ENCODE assay signal across 12 cellular contexts in genomic region chr6:13935190-13935880, GRCh38. TPM values are rescaled to one million over a fixed set of nuclear protein-coding genes. Genes with fewer than 3 reads are reported as not detected.
A peak's percentile ranks its signal among the peaks of the same experiment; 100 is the strongest.
DNase-seq lines count a peak whose midpoint lies in the region; ATAC-seq and TF ChIP-seq lines count a peak whose summit lies in the region.
"Had no signal": no experiment of that assay in that cellular context is flagged by ENCODE, and none has a peak within 500 bp of the region (broad histone marks: within the 10 kb centered on the region; RNA-seq: fewer than 3 reads in every experiment).

No MANE protein-coding gene starts in this region.

- POLR2A ChIA-PET in A673 (lab: Charles Lee; ENCODE audit: low non-redundant PET) = no interaction called here
- POLR2A ChIA-PET in naive thymus-derived CD8-positive, alpha-beta T cell (lab: Charles Lee) = interaction anchor here (1.2 kb wide), 1 partner anchor 9 kb away, joined by 3 read pairs; no protein-coding TSS in a partner anchor

- intact Hi-C loops in A673 (cut with micrococcal nuclease; ENCODE audit: unreplicated experiment) = no loop called here

- H3K27ac Mint-ChIP-seq in T-helper 17 cell = no peak overlapping the region
- H3K27ac Mint-ChIP-seq in stimulated activated effector memory CD8-positive, alpha-beta T cell treated with anti-CD3 and anti-CD28 coated beads, Interleukin-12 subunit alpha, Interleukin-12 subunit beta, amount 100 ng/mL, for 72 hours = no peak overlapping the region
- H3K27ac Mint-ChIP-seq in naive thymus-derived CD8-positive, alpha-beta T cell = no peak overlapping the region

- TF ChIP-seq CTCF in A673 (conservative IDR thresholded peaks at IDR 0.05; ENCODE audit: low read depth, low read length) = no peak

- H3K36me3 ChIP-seq in A673 (ENCODE audit: insufficient read depth, low read length, poor library complexity, severe bottlenecking) (no peaks in the 10 kb centered on the region), HAP-1 (replicated peaks) (no peaks in the 10 kb centered on the region)
- H3K36me3 ChIP-seq: BLaER1 treated with 17β-estradiol and CSF1 and Interleukin-3, amounts not matched to agents 10 nM and 100 nM had no signal

- H3K4me1 ChIP-seq in A673 (ENCODE audit: insufficient read depth, low read length, poor library complexity, severe bottlenecking) (peaks cover 7% of the 10 kb centered on the region), HAP-1 (peaks cover 15% of the 10 kb centered on the region)

- H3K27ac ChIP-seq in A673 (ENCODE audit: low read depth, low read length, poor library complexity, severe bottlenecking) = peak overlapping the region; percentile 5
- H3K27ac ChIP-seq: BLaER1 treated with 17β-estradiol and CSF1 and Interleukin-3, amounts not matched to agents 10 nM and 100 nM; GM23248 had no signal

- CTCF ChIA-PET in A673 (lab: Charles Lee) = no interaction called here

- no TSS peak for BruUV-seq in A673 (replicated peaks; lab: Mats Ljungman, UMichigan)

- H3K27me3 ChIP-seq in A673 (replicated peaks; ENCODE audit: insufficient read depth, low read depth, low read length, poor library complexity) = no peaks in the 10 kb centered on the region
- H3K27me3 ChIP-seq in HAP-1 (ENCODE audit: low read depth) = no peaks in the 10 kb centered on the region
- H3K27me3 ChIP-seq: BLaER1 treated with 17β-estradiol and CSF1 and Interleukin-3, amounts not matched to agents 10 nM and 100 nM had no signal

- H3K4me3 ChIP-seq in A673 (ENCODE audit: low read depth, low read length, poor library complexity, severe bottlenecking) = no peak overlapping the region
- no peak overlapping the region for H3K4me3 ChIP-seq in HAP-1
- H3K4me3 ChIP-seq: BLaER1 treated with 17β-estradiol and CSF1 and Interleukin-3, amounts not matched to agents 10 nM and 100 nM; GM12878; GM23248 had no signal

- ATAC-seq in T-helper 17 cell = peak; percentile 48
- ATAC-seq in stimulated activated effector memory CD8-positive, alpha-beta T cell treated with anti-CD3 and anti-CD28 coated beads, Interleukin-12 subunit alpha, Interleukin-12 subunit beta, amount 100 ng/mL, for 72 hours = peak; percentile 26
- no peak for ATAC-seq in naive thymus-derived CD8-positive, alpha-beta T cell
- ATAC-seq: GM12878 had no signal

- peaks cover 16% of the 10 kb centered on the region for H3K27me3 Mint-ChIP-seq in T-helper 17 cell
- H3K27me3 Mint-ChIP-seq in naive thymus-derived CD8-positive, alpha-beta T cell = peaks cover 13 to 20% (median 16%) of the 10 kb centered on the region in 5 donors

- DNase-seq in A673 (ENCODE audit: low spot score) (peak; percentile 62), EL (peak; percentile 37), T-helper 17 cell (no peak), HAP-1 (ENCODE audit: low spot score in 2 of 2) (no peak)
- DNase-seq in stimulated activated effector memory CD8-positive, alpha-beta T cell treated with anti-CD3 and anti-CD28 coated beads, Interleukin-12 subunit alpha, Interleukin-12 subunit beta, amount 100 ng/mL, for 72 hours (ENCODE audit: low spot score in 2 of 2) = no peak
- no peak for DNase-seq in naive thymus-derived CD8-positive, alpha-beta T cell
- DNase-seq: AML-193; CD4-positive, CD25-positive, alpha-beta regulatory T cell; GM23248; H7 had no signal

- H3K4me1 Mint-ChIP-seq in T-helper 17 cell = peaks cover 20% of the 10 kb centered on the region
- peaks cover 6% of the 10 kb centered on the region for H3K4me1 Mint-ChIP-seq in stimulated activated effector memory CD8-positive, alpha-beta T cell treated with anti-CD3 and anti-CD28 coated beads, Interleukin-12 subunit alpha, Interleukin-12 subunit beta, amount 100 ng/mL, for 72 hours
- peaks cover 0 to 6% (median 1%) of the 10 kb centered on the region in 4 donors for H3K4me1 Mint-ChIP-seq in naive thymus-derived CD8-positive, alpha-beta T cell

- no peak overlapping the region for H3K4me3 Mint-ChIP-seq in T-helper 17 cell
- no peak overlapping the region for H3K4me3 Mint-ChIP-seq in stimulated activated effector memory CD8-positive, alpha-beta T cell treated with anti-CD3 and anti-CD28 coated beads, Interleukin-12 subunit alpha, Interleukin-12 subunit beta, amount 100 ng/mL, for 72 hours
- no peak overlapping the region for H3K4me3 Mint-ChIP-seq in naive thymus-derived CD8-positive, alpha-beta T cell

- H3K9me3 Mint-ChIP-seq in stimulated activated effector memory CD8-positive, alpha-beta T cell treated with anti-CD3 and anti-CD28 coated beads, Interleukin-12 subunit alpha, Interleukin-12 subunit beta, amount 100 ng/mL, for 72 hours = no peaks in the 10 kb centered on the region
- peaks cover 0 to 10% (median 2%) of the 10 kb centered on the region in 9 donors for H3K9me3 Mint-ChIP-seq in naive thymus-derived CD8-positive, alpha-beta T cell

- peaks cover 2% of the 10 kb centered on the region for H3K36me3 Mint-ChIP-seq in T-helper 17 cell (ENCODE audit: low read depth)
- H3K36me3 Mint-ChIP-seq in stimulated activated effector memory CD8-positive, alpha-beta T cell treated with anti-CD3 and anti-CD28 coated beads, Interleukin-12 subunit alpha, Interleukin-12 subunit beta, amount 100 ng/mL, for 72 hours = no peaks in the 10 kb centered on the region
- peaks cover 0 to 6% (median 0%) of the 10 kb centered on the region in 3 donors for H3K36me3 Mint-ChIP-seq in naive thymus-derived CD8-positive, alpha-beta T cell
- H3K36me3 Mint-ChIP-seq: CD4-positive, CD25-positive, alpha-beta regulatory T cell had no signal

- in situ Hi-C loops in HAP-1 (cut with MboI; ENCODE audit: low sequenced_read_pairs) = no loop called here

- peaks cover 13% of the 10 kb centered on the region for H3K9me3 ChIP-seq in A673 (ENCODE audit: low read depth, low read length, poor library complexity, severe bottlenecking)
- no peaks in the 10 kb centered on the region for H3K9me3 ChIP-seq in T-helper 17 cell (ENCODE audit: control insufficient read depth, low read length, poor library complexity, severe bottlenecking)
- H3K9me3 ChIP-seq in HAP-1 = no peaks in the 10 kb centered on the region

RNA-seq across cellular contexts. Expression of gene RNF182, which starts 10.6 kb away (rescaled TPM):
- total RNA-seq in A673 (2021) = 20.7 and 20.8 TPM in 2 replicates
- total RNA-seq in T-helper 17 cell = under 1 TPM; 0.16 to 0.25 TPM
- not detected for total RNA-seq in naive thymus-derived CD8-positive, alpha-beta T cell
- polyA plus RNA-seq in naive thymus-derived CD8-positive, alpha-beta T cell = not detected
- total RNA-seq: CD4-positive, CD25-positive, alpha-beta regulatory T cell; GM12878 had no signal
- polyA plus RNA-seq: CD4-positive, CD25-positive, alpha-beta regulatory T cell; GM12878 had no signal

Comparison
In these comparisons a context has a peak if more than half of its experiments do, and no peak if none do; other contexts are left out.
1. DNase-seq: peak in A673 (single experiment) and EL (single experiment); none in T-helper 17 cell (0 of 3), stimulated activated effector memory CD8-positive, alpha-beta T cell treated with anti-CD3 and anti-CD28 coated beads, Interleukin-12 subunit alpha, Interleukin-12 subunit beta, amount 100 ng/mL, for 72 hours (0 of 2), HAP-1 (0 of 2) and naive thymus-derived CD8-positive, alpha-beta T cell (0 of 10).
2. ATAC-seq: peak in T-helper 17 cell (single experiment) and stimulated activated effector memory CD8-positive, alpha-beta T cell treated with anti-CD3 and anti-CD28 coated beads, Interleukin-12 subunit alpha, Interleukin-12 subunit beta, amount 100 ng/mL, for 72 hours (single experiment); none in naive thymus-derived CD8-positive, alpha-beta T cell (0 of 2).
3. RNA of gene RNF182, which starts 10.6 kb away (total RNA-seq): 20.7 to 20.8 TPM in A673; 0.16 to 0.25 TPM in T-helper 17 cell and not detected in naive thymus-derived CD8-positive, alpha-beta T cell; every median in the first group is over 10 times any median in the second.